In the genomic region with DNA sequence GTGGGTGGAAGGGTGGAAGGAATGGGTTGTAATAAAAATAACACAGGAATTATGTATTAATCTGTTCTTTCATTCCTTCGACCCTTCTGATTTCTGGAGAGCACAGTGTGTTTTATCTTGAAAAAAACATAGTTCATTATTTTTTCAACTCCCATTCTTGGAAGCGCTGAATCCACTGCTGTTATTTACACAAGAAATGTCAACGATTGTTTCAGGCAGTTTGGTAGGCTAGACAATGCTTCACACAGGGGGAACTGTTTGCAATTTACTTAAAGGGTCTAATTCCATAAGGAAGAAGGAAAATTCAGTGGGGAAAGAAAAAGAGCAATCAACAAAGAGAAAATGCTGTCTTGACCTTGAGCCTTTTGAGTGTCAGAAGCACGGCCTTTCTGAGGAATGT, we compare ENCODE assay signal across 16 cellular contexts.
"Had no signal": no experiment of that assay in that cellular context is flagged by ENCODE, and none has a peak within 500 bp of the region (broad histone marks: within the 10 kb centered on the region; RNA-seq: fewer than 3 reads in every experiment).

No MANE protein-coding gene starts in this region.

- DNase-seq: activated naive CD4-positive, alpha-beta T cell treated with Interleukin-2 at 50 U/mL for 16 hours; activated T-cell treated with anti-CD3 and anti-CD28 coated beads, Interleukin-2, amount 50 U/mL, for 48 hours; amygdala; colonic mucosa; immature natural killer cell; naive thymus-derived CD4-positive, alpha-beta T cell; right cardiac atrium; stimulated activated CD4-positive, alpha-beta T cell treated with anti-CD3 and anti-CD28 coated beads, Interleukin-4, amount 100 ng/mL, for 24 hours; T-helper 9 cell; trophoblast cell; uterus had no signal

- H3K27ac Mint-ChIP-seq: immature natural killer cell; naive thymus-derived CD4-positive, alpha-beta T cell; stimulated activated naive CD8-positive, alpha-beta T cell treated with anti-CD3 and anti-CD28 coated beads, Interleukin-15, Interleukin-2, amounts not matched to agents 100 ng/mL and 50 ng/mL, for 24 hours had no signal

- H3K36me3 Mint-ChIP-seq: immature natural killer cell; naive thymus-derived CD4-positive, alpha-beta T cell had no signal

- H3K27ac ChIP-seq: colonic mucosa, parathyroid adenoma, suprapubic skin, uterus had no signal

- H3K4me3 ChIP-seq: colonic mucosa, lung, suprapubic skin, uterus had no signal

- ATAC-seq: left lobe of liver; naive thymus-derived CD4-positive, alpha-beta T cell; right cardiac atrium had no signal

- H3K9me3 ChIP-seq: colonic mucosa, suprapubic skin, uterus had no signal

- H3K9me3 Mint-ChIP-seq: immature natural killer cell; stimulated activated naive CD8-positive, alpha-beta T cell treated with anti-CD3 and anti-CD28 coated beads, Interleukin-15, Interleukin-2, amounts not matched to agents 100 ng/mL and 50 ng/mL, for 24 hours had no signal

- H3K4me1 Mint-ChIP-seq: immature natural killer cell; naive thymus-derived CD4-positive, alpha-beta T cell had no signal

- H3K36me3 ChIP-seq: colonic mucosa, suprapubic skin, uterus had no signal

- H3K4me1 ChIP-seq: colonic mucosa, parathyroid adenoma, suprapubic skin, uterus had no signal

- H3K27me3 ChIP-seq: colonic mucosa, suprapubic skin, uterus had no signal

- H3K4me3 Mint-ChIP-seq: immature natural killer cell; naive thymus-derived CD4-positive, alpha-beta T cell; stimulated activated naive CD8-positive, alpha-beta T cell treated with anti-CD3 and anti-CD28 coated beads, Interleukin-15, Interleukin-2, amounts not matched to agents 100 ng/mL and 50 ng/mL, for 24 hours had no signal
